Comparison of ENCODE assay signal across 8 cellular contexts in the genomic region with DNA sequence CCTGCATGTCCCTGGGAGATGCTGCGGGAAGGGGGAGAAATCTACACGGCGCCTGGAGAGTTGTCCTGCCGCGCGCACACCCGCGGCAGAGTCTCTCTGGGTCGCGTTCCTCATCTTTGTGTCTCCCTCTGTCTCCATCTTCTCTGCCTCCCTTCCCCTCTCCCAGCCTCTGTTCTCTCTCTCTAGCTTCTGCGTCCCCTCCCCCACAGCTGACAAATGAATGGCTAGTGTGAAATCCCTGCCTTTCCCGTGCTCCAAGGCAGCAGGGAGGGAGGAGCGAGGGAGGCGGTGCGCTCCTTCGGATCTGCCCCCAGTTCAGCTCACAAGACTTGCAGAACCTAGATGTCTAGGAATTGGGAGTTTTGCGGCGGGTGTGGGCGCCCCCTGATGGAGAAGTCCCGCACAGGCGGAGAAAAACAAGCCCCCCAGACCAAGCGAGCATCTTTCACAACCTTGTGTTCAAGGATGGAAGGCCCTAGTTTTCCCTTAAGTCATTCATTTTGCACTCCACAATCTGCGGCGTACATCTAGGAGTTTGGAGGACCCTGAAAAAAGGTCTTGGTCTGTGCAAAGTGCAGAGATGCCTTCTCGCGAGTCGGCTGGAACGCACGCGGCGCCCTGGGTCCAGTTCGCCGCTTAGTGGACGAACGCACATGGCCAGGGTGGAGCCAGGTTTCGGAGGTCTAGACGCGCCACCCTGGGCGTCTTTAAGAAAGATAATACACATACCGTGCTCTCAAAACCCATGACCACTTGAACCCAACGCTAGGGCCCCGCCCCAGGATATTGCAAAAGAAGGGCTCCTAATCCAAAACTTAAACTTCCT. TPM values are rescaled to one million over a fixed set of nuclear protein-coding genes. Genes with fewer than 3 reads are reported as not detected.
DNase-seq lines count a peak whose midpoint lies in the region; ATAC-seq and TF ChIP-seq lines count a peak whose summit lies in the region.

No MANE protein-coding gene starts in this region.

- no peak overlapping the region for H3K27ac ChIP-seq in A673 (ENCODE audit: low read depth, low read length, poor library complexity, severe bottlenecking)

- H3K4me1 ChIP-seq in A673 (ENCODE audit: insufficient read depth, low read length, poor library complexity, severe bottlenecking), result peaks cover 44% of the 10 kb centered on the region

- no peaks in the 10 kb centered on the region for H3K36me3 ChIP-seq in A673 (ENCODE audit: insufficient read depth, low read length, poor library complexity, severe bottlenecking)

- peak overlapping the region; percentile 45 for H3K4me3 ChIP-seq in A673 (ENCODE audit: low read depth, low read length, poor library complexity, severe bottlenecking)

- TF ChIP-seq CTCF in A673 (conservative IDR thresholded peaks at IDR 0.05; ENCODE audit: low read depth, low read length), result peak; percentile 91

- BruUV-seq in A673 (replicated peaks; lab: Mats Ljungman, UMichigan), result no TSS peak

- CTCF ChIA-PET in A673 (lab: Charles Lee), result interaction anchor here (0.6 to 0.7 kb wide), 3 partner anchors 248 to 1123 kb away, joined by 3 read pairs; no protein-coding TSS in a partner anchor

- intact Hi-C loops in A673 (cut with micrococcal nuclease; ENCODE audit: unreplicated experiment) (loop anchor here (5.0 kb wide), 2 partner anchors 831 to 1121 kb away; no protein-coding TSS in a partner anchor), left colon (cut with DNase I, micrococcal nuclease) (no loop called here)

- H3K9me3 ChIP-seq in A673 (ENCODE audit: low read depth, low read length, poor library complexity, severe bottlenecking), result no peaks in the 10 kb centered on the region

- POLR2A ChIA-PET in A673 (lab: Charles Lee; ENCODE audit: low non-redundant PET), result interaction anchor here (0.6 kb wide), 1 partner anchor 1890 kb away, joined by 5 read pairs; no protein-coding TSS in a partner anchor

- DNase-seq in A673 (ENCODE audit: low spot score) (peak; percentile 93), NCI-H1694 treated with DMSO at 0.1 percent for 48 hours (lab: John Stamatoyannopoulos, UW) (peak; percentile 60), UCSD-AML1 (lab: John Stamatoyannopoulos, UW; ENCODE audit: unreplicated experiment) (peak; percentile 90), dermis blood vessel endothelial cell (peak; percentile 81), left colon (peak; percentile 58 to 76)
- DNase-seq in stimulated activated CD4-positive, alpha-beta T cell treated with anti-CD3 and anti-CD28 coated beads, Interleukin-15, amount 100 ng/mL, for 24 hours, result peak; percentile 69

- ATAC-seq in GM18499 (IDR thresholded peaks at IDR 0.05; ENCODE audit: insufficient read depth, unreplicated experiment) (peak; percentile 56), HG02938 (IDR thresholded peaks at IDR 0.05; ENCODE audit: unreplicated experiment) (peak; percentile 64), left colon (peak; percentile 53)

- H3K27me3 ChIP-seq in A673 (replicated peaks; ENCODE audit: insufficient read depth, low read depth, low read length, poor library complexity), result peaks cover 48% of the 10 kb centered on the region

RNA-seq across cellular contexts. Expression of gene VCAN, which starts 2.0 kb away (rescaled TPM):
- total RNA-seq in A673 (2021) (0.90 and 1.3 TPM in 2 replicates), dermis blood vessel endothelial cell (5.7 and 11.9 TPM in 2 replicates), left colon (10 to 100 TPM in 1 of 2 donors, 1 to 10 TPM in 1; 4.7 to 15.5 TPM)
